1 cellular context compared by ENCODE assay signal in genomic region chr2:159897720-159898119, GRCh38.
A peak's percentile ranks its signal among the peaks of the same experiment; 100 is the strongest.
TF ChIP-seq lines count a peak whose summit lies in the region.

No MANE protein-coding gene starts in this region.

TF ChIP-seq in GM12878, 131 proteins besides CTCF, POLR2A, EP300 and RAD21 (continued from another document):
- TF ChIP-seq MLLT1 (IDR thresholded peaks at IDR 0.05) (peak; percentile 91), ZBTB40 (IDR thresholded peaks at IDR 0.05; ENCODE audit: borderline replicate concordance) (peak; percentile 45; the same call in 1 of the 2 replicates), SREBF2 (IDR thresholded peaks at IDR 0.05; ENCODE audit: low read length) (no peak)
